ENCODE assay signal across 1 cellular context in the genomic region with DNA sequence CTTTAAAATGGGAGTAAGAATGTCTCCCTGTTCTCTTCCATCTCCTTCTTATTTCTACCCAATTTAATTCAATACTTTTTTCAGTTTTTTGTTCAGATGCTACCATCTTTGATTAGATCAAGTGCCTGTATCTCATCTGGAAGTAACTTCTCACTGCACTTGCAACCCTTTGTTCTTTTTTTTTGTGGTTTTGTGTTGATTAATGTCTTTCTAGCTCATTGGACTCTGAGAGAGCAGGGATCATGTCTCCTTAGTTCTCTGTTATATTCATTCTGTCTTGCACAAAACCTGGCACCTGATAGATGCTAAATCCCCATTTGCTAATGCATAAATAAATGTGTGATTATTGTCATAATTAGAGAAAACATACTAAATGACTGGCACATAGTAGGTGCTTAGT.
TF ChIP-seq lines count a peak whose summit lies in the region.

No MANE protein-coding gene starts in this region.

TF ChIP-seq in IMR-90, 13 proteins besides CTCF, POLR2A, EP300 and RAD21 (continued from another document):
- TF ChIP-seq, protein P1, sequence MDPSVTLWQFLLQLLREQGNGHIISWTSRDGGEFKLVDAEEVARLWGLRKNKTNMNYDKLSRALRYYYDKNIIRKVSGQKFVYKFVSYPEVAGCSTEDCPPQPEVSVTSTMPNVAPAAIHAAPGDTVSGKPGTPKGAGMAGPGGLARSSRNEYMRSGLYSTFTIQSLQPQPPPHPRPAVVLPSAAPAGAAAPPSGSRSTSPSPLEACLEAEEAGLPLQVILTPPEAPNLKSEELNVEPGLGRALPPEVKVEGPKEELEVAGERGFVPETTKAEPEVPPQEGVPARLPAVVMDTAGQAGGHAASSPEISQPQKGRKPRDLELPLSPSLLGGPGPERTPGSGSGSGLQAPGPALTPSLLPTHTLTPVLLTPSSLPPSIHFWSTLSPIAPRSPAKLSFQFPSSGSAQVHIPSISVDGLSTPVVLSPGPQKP (IDR thresholded peaks at IDR 0.05; ENCODE audit: borderline replicate concordance, low read depth, low read length) = no peak
- TF ChIP-seq SMC3 (IDR thresholded peaks at IDR 0.05; ENCODE audit: low read depth, low read length) = no peak
TF ChIP-seq in IMR-90: peak in this region for 0.
